Comparison of ENCODE assay signal across 8 cellular contexts in the genomic region with DNA sequence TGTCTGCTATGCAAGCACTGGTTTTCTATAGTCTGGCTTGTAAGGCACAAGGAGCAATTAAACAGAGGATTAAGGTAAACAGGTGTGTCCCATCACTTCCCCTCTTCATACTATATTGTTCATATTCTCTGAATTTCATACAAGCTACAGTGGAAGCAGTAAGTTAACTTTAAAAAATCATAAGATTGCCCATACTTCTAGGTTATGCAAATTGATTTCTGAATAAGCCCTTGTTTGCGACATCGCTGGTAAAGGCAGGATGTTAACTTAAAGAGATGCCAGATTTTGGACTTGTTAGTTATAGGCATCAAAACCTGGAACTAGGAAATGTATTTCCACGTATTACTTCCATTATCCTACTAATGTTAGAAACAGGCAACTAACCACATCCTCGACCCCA. TPM values are rescaled to one million over a fixed set of nuclear protein-coding genes. Genes with fewer than 3 reads are reported as not detected.
DNase-seq lines count a peak whose midpoint lies in the region; ATAC-seq, FAIRE-seq and TF ChIP-seq lines count a peak whose summit lies in the region.

No MANE protein-coding gene starts in this region.

- ATAC-seq in pancreas (no peak), HG03175 (IDR thresholded peaks at IDR 0.05; ENCODE audit: unreplicated experiment) (no peak), GM19328 (IDR thresholded peaks at IDR 0.05; ENCODE audit: unreplicated experiment) (no peak)

- H4K20me1 ChIP-seq in DOHH2 (ENCODE audit: control insufficient read depth, insufficient read depth, low read depth, low read length): peaks cover 14% of the 10 kb centered on the region; the same call in 1 of the 2 replicates

- peaks cover 14% of the 10 kb centered on the region for H3K27me3 Mint-ChIP-seq in endodermal cell (ENCODE audit: insufficient read depth)

- intact Hi-C loops in pancreas (cut with DNase I): loop anchor here in 1 of 3 donors (10.0 kb wide), 1 partner anchor 110 kb away; no protein-coding TSS in a partner anchor

- H3K9me3 ChIP-seq in DOHH2 (ENCODE audit: control insufficient read depth, insufficient read depth, low read length) (no peaks in the 10 kb centered on the region), endodermal cell (ENCODE audit: control insufficient read depth, low read length) (no peaks in the 10 kb centered on the region), pancreas (no peaks in the 10 kb centered on the region)

- no peak for TF ChIP-seq CTCF in DOHH2 (IDR thresholded peaks at IDR 0.05; ENCODE audit: low read depth, low read length, poor library complexity, severe bottlenecking)
- no peak for TF ChIP-seq CTCF in endodermal cell (conservative IDR thresholded peaks at IDR 0.05)
- no peak for TF ChIP-seq CTCF in pancreas (IDR thresholded peaks at IDR 0.05)

- no peaks in the 10 kb centered on the region for H3K9me3 Mint-ChIP-seq in endodermal cell

- H3K4me3 Mint-ChIP-seq in endodermal cell: peak overlapping the region; percentile 79

- peak overlapping the region; percentile 76 for H3K4me2 ChIP-seq in DOHH2 (ENCODE audit: low read length)

- no peak overlapping the region for H3K9ac ChIP-seq in endodermal cell (ENCODE audit: extremely low read depth, low read length, poor library complexity, severe bottlenecking)

- H3K4me3 ChIP-seq in DOHH2 (ENCODE audit: low read length): peak overlapping the region; percentile 71
- H3K4me3 ChIP-seq in endodermal cell (ENCODE audit: low read length): peak overlapping the region; percentile 81
- H3K4me3 ChIP-seq in pancreas: peak overlapping the region in 2 of 4 donors; percentile 85 to 97

- FAIRE-seq in pancreas (lab: Jason Lieb, UNC): no peak

- peak overlapping the region; percentile 85 for H3K27ac ChIP-seq in DOHH2 (ENCODE audit: low read depth, low read length)
- no peak overlapping the region for H3K27ac ChIP-seq in endodermal cell (ENCODE audit: low read depth, low read length)
- peak overlapping the region in 3 of 4 donors; percentile 88 to 93 (median 90) for H3K27ac ChIP-seq in pancreas

- H3K9me2 ChIP-seq in DOHH2 (replicated peaks; ENCODE audit: control insufficient read depth, low read length): no peaks in the 10 kb centered on the region

- WGBS in endodermal cell (ENCODE audit: insufficient coverage in 1 of 2, insufficient read length in 1 of 2), 2 experiments: 56 to 88% methylated on average over 2 to 4 of the region's 4 CpGs
- 20 to 28% methylated on average over 4 of the region's 4 CpGs for whole genome bisulfite sequencing in pancreas, 2 donors

- no peaks in the 10 kb centered on the region for H3K36me3 Mint-ChIP-seq in endodermal cell (ENCODE audit: low read depth)

- peaks cover 45% of the 10 kb centered on the region for H3F3A ChIP-seq in DOHH2 (ENCODE audit: control insufficient read depth, insufficient read depth)

- DNase-seq in NCI-H69 (lab: John Stamatoyannopoulos, UW) (peak; percentile 17), endodermal cell (no peak), pancreas (no peak), putamen (ENCODE audit: low spot score) (no peak), NOMO-1 treated with DMSO at 0.1 percent for 48 hours (lab: John Stamatoyannopoulos, UW; ENCODE audit: unreplicated experiment) (no peak)

- peaks cover 42% of the 10 kb centered on the region for H3K79me2 ChIP-seq in DOHH2 (ENCODE audit: control insufficient read depth, low read length)

- peaks cover 21% of the 10 kb centered on the region for H3K4me1 Mint-ChIP-seq in endodermal cell

- H3K27ac Mint-ChIP-seq in endodermal cell: no peak overlapping the region

- peaks cover 37% of the 10 kb centered on the region for H3K36me3 ChIP-seq in DOHH2 (ENCODE audit: control insufficient read depth, low read length)
- no peaks in the 10 kb centered on the region for H3K36me3 ChIP-seq in endodermal cell (ENCODE audit: control insufficient read depth, insufficient read depth, low read length)
- H3K36me3 ChIP-seq in pancreas: no peaks in the 10 kb centered on the region

- H3K4me1 ChIP-seq in DOHH2 (ENCODE audit: control insufficient read depth, low read length) (peaks cover 53% of the 10 kb centered on the region), endodermal cell (ENCODE audit: control insufficient read depth, insufficient read depth, low read length) (no peaks in the 10 kb centered on the region), pancreas (peaks cover 0 to 38% (median 6%) of the 10 kb centered on the region in 3 donors)

- H3K27me3 ChIP-seq in DOHH2 (ENCODE audit: control insufficient read depth, low read length) (no peaks in the 10 kb centered on the region), endodermal cell (ENCODE audit: control insufficient read depth, insufficient read depth, low read length, poor library complexity, severe bottlenecking) (peaks cover 21% of the 10 kb centered on the region), pancreas (no peaks in the 10 kb centered on the region)

RNA-seq across cellular contexts. Expression of a gene that starts 1.0 kb away (rescaled TPM):
- total RNA-seq in endodermal cell (10 to 100 TPM in 1 of 2 donors, 1 to 10 TPM in 1; 6.2 to 10.8 TPM), pancreas (10 to 100 TPM; 17.0 to 29.5 (median 25.0) TPM)
- polyA plus RNA-seq in endodermal cell (2013, experiment 1 of 2): 22.2 TPM
- 19.4 TPM for polyA plus RNA-seq in endodermal cell (2013, experiment 2 of 2)
- polyA plus RNA-seq in pancreas: 10 to 100 TPM in 1 of 2 donors, 1 to 10 TPM in 1; 9.4 to 11.2 TPM
